Comparison of ENCODE assay signal across 8 cellular contexts in genomic region chr5:174724484-174725260, GRCh38. TPM values are rescaled to one million over a fixed set of nuclear protein-coding genes. Genes with fewer than 3 reads are reported as not detected.
DNase-seq lines count a peak whose midpoint lies in the region; ATAC-seq and TF ChIP-seq lines count a peak whose summit lies in the region.

Gene MSX2, plus strand, starts transcription at chr5:174724582. Its CDS starts 78 bp downstream, at chr5:174724660.

- H4K20me1 ChIP-seq in GM23248 (ENCODE audit: insufficient read depth): no peaks in the 10 kb centered on the region

- H3K9me2 ChIP-seq in GM23248 (ENCODE audit: insufficient read depth): no peaks in the 10 kb centered on the region

- H3K9ac ChIP-seq in GM23248 (peak within 1 kb of the TSS; percentile 72), skeletal muscle tissue (ENCODE audit: low read depth in 1 of 3, low read length in 3 of 3) (peak within 1 kb of the TSS; percentile 59 to 80 (median 73))

- H3K4me3 ChIP-seq in GM23248: peak within 1 kb of the TSS; percentile 73
- H3K4me3 ChIP-seq in SJCRH30: peak within 1 kb of the TSS; percentile 89
- peak within 1 kb of the TSS; percentile 66 to 80 (median 67) for H3K4me3 ChIP-seq in skeletal muscle tissue (ENCODE audit: low read length in 3 of 3)

- no peaks in the 10 kb centered on the region for H3K4me1 ChIP-seq in GM23248 (ENCODE audit: insufficient read depth)
- peaks cover 5% of the 10 kb centered on the region; the same call in 1 of the 2 replicates for H3K4me1 ChIP-seq in SJCRH30
- H3K4me1 ChIP-seq in skeletal muscle tissue (ENCODE audit: control insufficient read depth in 3 of 3, insufficient read depth in 3 of 3, low read length in 3 of 3): peaks cover 9 to 22% (median 21%) of the 10 kb centered on the region in 3 donors

- no peaks in the 10 kb centered on the region for H3F3A ChIP-seq in GM23248 (ENCODE audit: insufficient read depth)

- H3K4me3 Mint-ChIP-seq in chondrocyte (ENCODE audit: unreplicated experiment): peak within 1 kb of the TSS; percentile 72

- WGBS in GM23248 (ENCODE audit: low coverage in 1 of 2, low lambda C conversion rate in 2 of 2, missing lambda C conversion rate in 2 of 2), 2 experiments: 3% methylated on average over 61 to 83 of the region's 87 CpGs

- peaks cover 37% of the 10 kb centered on the region for H3K27me3 ChIP-seq in GM23248 (replicated peaks; ENCODE audit: insufficient read depth)
- H3K27me3 ChIP-seq in SJCRH30: peaks cover 24% of the 10 kb centered on the region
- H3K27me3 ChIP-seq in skeletal muscle tissue (ENCODE audit: control insufficient read depth in 3 of 3, insufficient read depth in 3 of 3, low read length in 3 of 3): peaks cover 53 to 57% (median 56%) of the 10 kb centered on the region in 3 donors

- peak within 1 kb of the TSS; percentile 86 for H3K4me2 ChIP-seq in GM23248 (ENCODE audit: unreplicated experiment)

- H3K27ac ChIP-seq in GM23248 (peak within 1 kb of the TSS; percentile 29), SJCRH30 (peak within 1 kb of the TSS; percentile 33), skeletal muscle tissue (ENCODE audit: low read depth, low read length) (peak within 1 kb of the TSS; percentile 75)

- no peaks in the 10 kb centered on the region for H3K9me3 Mint-ChIP-seq in chondrocyte (ENCODE audit: low read depth)

- H3K36me3 ChIP-seq in GM23248 (ENCODE audit: low read depth) (no peaks in the 10 kb centered on the region), SJCRH30 (no peaks in the 10 kb centered on the region), skeletal muscle tissue (ENCODE audit: control insufficient read depth in 3 of 3, insufficient read depth in 3 of 3, low read length in 3 of 3) (peaks cover 4 to 6% (median 6%) of the 10 kb centered on the region in 3 donors)

- no peaks in the 10 kb centered on the region; the same call in 1 of the 2 replicates for H3K79me2 ChIP-seq in GM23248 (ENCODE audit: insufficient read depth)

- H3K27ac Mint-ChIP-seq in chondrocyte (ENCODE audit: unreplicated experiment): peak within 1 kb of the TSS; percentile 0

- peaks cover 6% of the 10 kb centered on the region for H3K36me3 Mint-ChIP-seq in chondrocyte (ENCODE audit: low read depth)

- in situ Hi-C loops in GM23248 (cut with MboI): no loop called here

- peaks cover 59% of the 10 kb centered on the region for H3K27me3 Mint-ChIP-seq in chondrocyte (ENCODE audit: low read depth)

- peaks cover 30% of the 10 kb centered on the region for H3K4me1 Mint-ChIP-seq in chondrocyte (ENCODE audit: low read depth)

- DNase-seq in GM23248: peak; percentile 97
- peak; percentile 87 to 91 for DNase-seq in SJCRH30
- DNase-seq in chondrocyte (ENCODE audit: low spot score): peak; percentile 97
- peak; percentile 86 for DNase-seq in iris pigment epithelial cell (ENCODE audit: low read depth)
- DNase-seq in NCI-H2107 treated with DMSO at 0.1 percent for 48 hours (lab: John Stamatoyannopoulos, UW; ENCODE audit: unreplicated experiment): no peak

- H2AFZ ChIP-seq in GM23248: peak within 1 kb of the TSS; percentile 75

- peak; percentile 34 for TF ChIP-seq CTCF in chondrocyte (IDR thresholded peaks at IDR 0.05)

- no peaks in the 10 kb centered on the region for H3K9me3 ChIP-seq in GM23248 (ENCODE audit: low read depth)
- H3K9me3 ChIP-seq in SJCRH30 (replicated peaks): no peaks in the 10 kb centered on the region
- H3K9me3 ChIP-seq in skeletal muscle tissue (ENCODE audit: control insufficient read depth in 3 of 3, low read length in 3 of 3): no peaks in the 10 kb centered on the region

- ATAC-seq in HG02970 (IDR thresholded peaks at IDR 0.05; ENCODE audit: low FRiP score, unreplicated experiment): no peak
- no peak for ATAC-seq in GM21381 (IDR thresholded peaks at IDR 0.05; ENCODE audit: unreplicated experiment)

RNA-seq across cellular contexts. Expression of gene MSX2, which starts in this region (rescaled TPM):
- 2.4 and 3.0 TPM in 2 replicates for total RNA-seq in GM23248 (2014; rRNA removed; shearing (Covaris generic))
- polyA plus RNA-seq in GM23248 (2016; fragmentation: Nextera tagmentation; extraction: Ambion mirVana): 2.4 and 2.5 TPM in 2 replicates
- 7.0 and 7.8 TPM in 2 replicates for total RNA-seq in SJCRH30 (2014; rRNA removed; shearing (Covaris generic))
- total RNA-seq in chondrocyte (2.2 to 25.5 TPM (median 2.3 TPM) in 3 replicates), skeletal muscle tissue (not detected)
